In the genomic region with DNA sequence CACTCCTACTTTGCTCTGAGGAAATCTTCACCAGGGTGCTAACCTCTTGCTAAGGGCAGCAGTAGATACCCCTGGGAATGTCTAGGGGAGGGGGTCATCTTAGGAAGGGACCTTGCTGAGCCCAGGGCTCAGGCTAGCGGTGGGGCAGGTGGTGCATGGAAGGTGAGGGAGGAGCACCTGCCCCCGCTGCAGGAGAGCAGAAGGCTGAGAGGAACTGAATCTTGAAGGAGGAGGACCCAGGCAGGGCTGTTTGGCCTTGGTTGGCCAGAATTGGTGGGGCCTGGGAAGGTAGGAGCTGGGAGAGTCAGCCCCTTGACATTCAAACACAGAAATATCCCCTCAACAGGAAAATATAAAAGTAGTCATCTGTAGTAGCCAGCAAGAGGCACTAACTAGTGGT, we compare ENCODE assay signal across 10 cellular contexts. TPM values are rescaled to one million over a fixed set of nuclear protein-coding genes. Genes with fewer than 3 reads are reported as not detected.
DNase-seq lines count a peak whose midpoint lies in the region; ATAC-seq and TF ChIP-seq lines count a peak whose summit lies in the region.
"Had no signal": no experiment of that assay in that cellular context is flagged by ENCODE, and none has a peak within 500 bp of the region (broad histone marks: within the 10 kb centered on the region; RNA-seq: fewer than 3 reads in every experiment).

No MANE protein-coding gene starts in this region.

- peak overlapping the region; percentile 66 to 89 (median 77) for H3K4me3 Mint-ChIP-seq in immature natural killer cell

- H3K27ac ChIP-seq in thyroid gland: no peak overlapping the region
- H3K27ac ChIP-seq in gastrocnemius medialis: no peak overlapping the region
- no peak overlapping the region for H3K27ac ChIP-seq in mesendoderm (ENCODE audit: low read depth, low read length)

- H2AK5ac ChIP-seq in mesendoderm (ENCODE audit: low read length): no peak overlapping the region

- H3K27ac Mint-ChIP-seq in immature natural killer cell: peak overlapping the region; percentile 86 to 98 (median 96)

- TF ChIP-seq POLR2A in thyroid gland (IDR thresholded peaks at IDR 0.05) (no peak), gastrocnemius medialis (IDR thresholded peaks at IDR 0.05) (no peak)

- peak; percentile 69 for DNase-seq in GM10266 (ENCODE audit: extremely low spot score)
- DNase-seq in NOMO-1 (lab: John Stamatoyannopoulos, UW; ENCODE audit: unreplicated experiment in 2 of 2): peak; percentile 46 to 80
- no peak for DNase-seq in immature natural killer cell
- no peak for DNase-seq in NCI-H69 (lab: John Stamatoyannopoulos, UW)
- DNase-seq in thyroid gland: no peak
- no peak for DNase-seq in gastrocnemius medialis
- no peak for DNase-seq in mesendoderm
- DNase-seq: NCI-H774 had no signal

- no peak overlapping the region for H4K8ac ChIP-seq in mesendoderm (ENCODE audit: low read depth, low read length)

- H3K56ac ChIP-seq in mesendoderm (ENCODE audit: low read length): no peak overlapping the region

- H3K36me3 ChIP-seq in thyroid gland (no peaks in the 10 kb centered on the region), gastrocnemius medialis (no peaks in the 10 kb centered on the region), mesendoderm (ENCODE audit: control insufficient read depth, insufficient read depth, low read length) (no peaks in the 10 kb centered on the region)

- in situ Hi-C loops in gastrocnemius medialis (cut with MboI; ENCODE audit: low sequenced_read_pairs in 4 of 4): no loop called here

- no peak overlapping the region for H3K4ac ChIP-seq in mesendoderm (ENCODE audit: low read depth, low read length)

- TF ChIP-seq CTCF in GM10266 (IDR thresholded peaks at IDR 0.05; ENCODE audit: control insufficient read depth, insufficient read depth, low read depth, missing control alignments): no peak
- TF ChIP-seq CTCF in thyroid gland (IDR thresholded peaks at IDR 0.05): no peak
- TF ChIP-seq CTCF in gastrocnemius medialis (IDR thresholded peaks at IDR 0.05 in 4 of 5, conservative IDR thresholded peaks at IDR 0.05 in 1 of 5): no peak

- WGBS in thyroid gland, 2 donors: 86 to 97% methylated on average over 2 of the region's 2 CpGs
- no CpG with 5 or more reads among the region's 2 CpGs for WGBS in mesendoderm (ENCODE audit: extremely low coverage, insufficient coverage, low lambda C conversion rate)

- H3K27me3 ChIP-seq in thyroid gland (no peaks in the 10 kb centered on the region), gastrocnemius medialis (peaks cover 0 to 2% (median 0%) of the 10 kb centered on the region in 3 donors), mesendoderm (ENCODE audit: insufficient read depth, low read length, poor library complexity) (no peaks in the 10 kb centered on the region)

- peaks cover 48 to 61% of the 10 kb centered on the region in 2 donors for H3K4me1 Mint-ChIP-seq in immature natural killer cell

- no peak overlapping the region for H2BK120ac ChIP-seq in mesendoderm (ENCODE audit: low read depth, low read length)

- H2BK15ac ChIP-seq in mesendoderm (replicated peaks; ENCODE audit: low read depth): no peak overlapping the region

- H4K5ac ChIP-seq in mesendoderm (ENCODE audit: low read length): no peak overlapping the region

- no peak overlapping the region for H3K23ac ChIP-seq in mesendoderm (ENCODE audit: low read length)

- intact Hi-C loops in thyroid gland (cut with DNase I) (no loop called here), gastrocnemius medialis (cut with DNase I; ENCODE audit: low total_unique reads) (no loop called here)

- H3K79me1 ChIP-seq in mesendoderm (ENCODE audit: low read length): no peaks in the 10 kb centered on the region

- H3K27me3 Mint-ChIP-seq in immature natural killer cell (ENCODE audit: low read depth in 3 of 3): peaks cover 3 to 5% (median 3%) of the 10 kb centered on the region in 3 donors

- H3K9ac ChIP-seq in mesendoderm (ENCODE audit: low read length): no peak overlapping the region

- H3K18ac ChIP-seq in mesendoderm (ENCODE audit: low read length): no peak overlapping the region

- H3K9me3 Mint-ChIP-seq in immature natural killer cell: no peaks in the 10 kb centered on the region

- no peaks in the 10 kb centered on the region for H3K36me3 Mint-ChIP-seq in immature natural killer cell

- H3K4me3 ChIP-seq in thyroid gland (replicated peaks in 1 of 3): no peak overlapping the region
- H3K4me3 ChIP-seq in gastrocnemius medialis: no peak overlapping the region
- no peak overlapping the region for H3K4me3 ChIP-seq in mesendoderm (ENCODE audit: low read length)

- no peak overlapping the region for H3K4me2 ChIP-seq in mesendoderm (ENCODE audit: low read length)

- H3K79me2 ChIP-seq in mesendoderm (ENCODE audit: control insufficient read depth, insufficient read depth, low read length): no peaks in the 10 kb centered on the region

- H3K9me3 ChIP-seq in thyroid gland (no peaks in the 10 kb centered on the region), gastrocnemius medialis (no peaks in the 10 kb centered on the region)

- ATAC-seq in GM21423 (IDR thresholded peaks at IDR 0.05; ENCODE audit: unreplicated experiment) (peak; percentile 24), gastrocnemius medialis (no peak)

- H3K4me1 ChIP-seq in thyroid gland (no peaks in the 10 kb centered on the region), gastrocnemius medialis (no peaks in the 10 kb centered on the region), mesendoderm (ENCODE audit: control insufficient read depth, low read depth, low read length) (peaks cover 9% of the 10 kb centered on the region)

- H2BK5ac ChIP-seq in mesendoderm (ENCODE audit: low read length): no peak overlapping the region

RNA-seq across cellular contexts. Expression of a gene that starts 7.0 kb away (rescaled TPM):
- polyA plus RNA-seq in immature natural killer cell: not detected
- total RNA-seq in thyroid gland (not detected), gastrocnemius medialis (not detected)
- polyA plus RNA-seq in mesendoderm (2013, experiment 1 of 2): 0.18 TPM
- polyA plus RNA-seq in mesendoderm (2013, experiment 2 of 2): 0.21 TPM
- total RNA-seq: lower leg skin had no signal

RNA-seq across cellular contexts. Expression of a gene that starts 13.3 kb away (rescaled TPM):
- polyA plus RNA-seq in immature natural killer cell: under 1 TPM in 2 of 3 donors, not detected in 1; 0.56 to 0.91 TPM
- total RNA-seq in thyroid gland: not detected
- total RNA-seq in gastrocnemius medialis: not detected
- polyA plus RNA-seq in mesendoderm (2013, experiment 1 of 2): 0.07 TPM
- 0.08 TPM for polyA plus RNA-seq in mesendoderm (2013, experiment 2 of 2)
- total RNA-seq: lower leg skin had no signal

RNA-seq across cellular contexts. Expression of a gene that starts 19.8 kb away (rescaled TPM):
- 100 to 1,000 TPM in 1 of 3 donors, 10 to 100 TPM in 2; 43.3 to 125 (median 72.6) TPM for polyA plus RNA-seq in immature natural killer cell
- total RNA-seq in thyroid gland (10 to 100 TPM; 16.0 to 47.3 (median 32.8) TPM), gastrocnemius medialis (10 to 100 TPM in 3 of 4 donors, 1 to 10 TPM in 1; 8.9 to 19.8 (median 16.9) TPM)
- polyA plus RNA-seq in mesendoderm (2013, experiment 1 of 2): 1.8 TPM
- 1.8 TPM for polyA plus RNA-seq in mesendoderm (2013, experiment 2 of 2)

RNA-seq across cellular contexts. Expression of a gene that starts 21.5 kb away (rescaled TPM):
- under 1 TPM in 2 of 3 donors, not detected in 1; 0.07 to 0.35 TPM for polyA plus RNA-seq in immature natural killer cell
- total RNA-seq in thyroid gland (1 to 10 TPM in 1 of 4 donors, not detected in 3; 1.1 TPM), gastrocnemius medialis (100 to 1,000 TPM in 2 of 4 donors, 10 to 100 TPM in 2; 67.6 to 147 (median 110) TPM)
- polyA plus RNA-seq in mesendoderm (2013, experiment 1 of 2): 0.20 TPM
- polyA plus RNA-seq in mesendoderm (2013, experiment 2 of 2): 0.20 TPM

Comparison
In these comparisons a context has a peak if more than half of its experiments do, and no peak if none do; other contexts are left out.
1. DNase-seq: peak in GM10266 (single experiment) and NOMO-1 (2 of 2); none in immature natural killer cell (0 of 3), NCI-H69 (single experiment), thyroid gland (0 of 2), gastrocnemius medialis (0 of 2) and mesendoderm (single experiment).